In genomic region chr2:61538179-61538919, GRCh38 we compare ENCODE assay signal across 1 cellular context.
A peak's percentile ranks its signal among the peaks of the same experiment; 100 is the strongest.
TF ChIP-seq lines count a peak whose summit lies in the region.

Gene XPO1 (minus strand): TSS chr2:61538356. CDS start chr2:61533897, 4,459 bp downstream.

TF ChIP-seq in HEK293, 187 proteins besides CTCF, POLR2A, EP300 and RAD21 (continued from another document and continues in another):
- TF ChIP-seq ZBTB44 (tag by site-specific recombination; IDR thresholded peaks at IDR 0.05): peak; percentile 90
- no peak for TF ChIP-seq ELK4 (IDR thresholded peaks at IDR 0.05; ENCODE audit: borderline replicate concordance, low read depth, low read length)
- no peak for TF ChIP-seq ZFP37 (tag by site-specific recombination; IDR thresholded peaks at IDR 0.05)
- TF ChIP-seq FEZF1 (tag by site-specific recombination; IDR thresholded peaks at IDR 0.05): no peak
- no peak for TF ChIP-seq ZNF670 (tag by site-specific recombination; IDR thresholded peaks at IDR 0.05; ENCODE audit: low read depth)
- TF ChIP-seq EGR2 (tag by site-specific recombination; IDR thresholded peaks at IDR 0.05; ENCODE audit: low read depth): peak; percentile 72
- no peak for TF ChIP-seq ZNF140 (tag by site-specific recombination; IDR thresholded peaks at IDR 0.05)
- no peak for TF ChIP-seq ZNF529 (tag by site-specific recombination; IDR thresholded peaks at IDR 0.05; ENCODE audit: insufficient replicate concordance)
- TF ChIP-seq ZNF48 (tag by site-specific recombination; IDR thresholded peaks at IDR 0.05): no peak
- peak; percentile 56 for TF ChIP-seq ZNF341 (tag by site-specific recombination; IDR thresholded peaks at IDR 0.05; ENCODE audit: low read depth)
- TF ChIP-seq GLIS1 (tag by site-specific recombination; IDR thresholded peaks at IDR 0.05): peak; percentile 62
- TF ChIP-seq ZNF629 (tag by site-specific recombination; IDR thresholded peaks at IDR 0.05): peak; percentile 38; the same call in 1 of the 2 replicates
- TF ChIP-seq ZNF221 (tag by site-specific recombination; IDR thresholded peaks at IDR 0.05; ENCODE audit: borderline replicate concordance): no peak
- no peak for TF ChIP-seq ZNF211 (tag by site-specific recombination; IDR thresholded peaks at IDR 0.05; ENCODE audit: low read depth)
- TF ChIP-seq PATZ1 (tag by site-specific recombination; IDR thresholded peaks at IDR 0.05): peak; percentile 94
- peak; percentile 81 for TF ChIP-seq ZBTB17 (tag by site-specific recombination; IDR thresholded peaks at IDR 0.05)
- TF ChIP-seq, protein P1, sequence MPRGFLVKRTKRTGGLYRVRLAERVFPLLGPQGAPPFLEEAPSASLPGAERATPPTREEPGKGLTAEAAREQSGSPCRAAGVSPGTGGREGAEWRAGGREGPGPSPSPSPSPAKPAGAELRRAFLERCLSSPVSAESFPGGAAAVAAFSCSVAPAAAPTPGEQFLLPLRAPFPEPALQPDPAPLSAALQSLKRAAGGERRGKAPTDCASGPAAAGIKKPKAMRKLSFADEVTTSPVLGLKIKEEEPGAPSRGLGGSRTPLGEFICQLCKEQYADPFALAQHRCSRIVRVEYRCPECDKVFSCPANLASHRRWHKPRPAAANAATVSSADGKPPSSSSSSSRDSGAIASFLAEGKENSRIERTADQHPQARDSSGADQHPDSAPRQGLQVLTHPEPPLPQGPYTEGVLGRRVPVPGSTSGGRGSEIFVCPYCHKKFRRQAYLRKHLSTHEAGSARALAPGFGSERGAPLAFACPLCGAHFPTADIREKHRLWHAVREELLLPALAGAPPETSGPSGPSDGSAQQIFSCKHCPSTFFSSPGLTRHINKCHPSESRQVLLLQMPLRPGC (tag by site-specific recombination; IDR thresholded peaks at IDR 0.05): no peak
- no peak for TF ChIP-seq ZNF561 (tag by site-specific recombination; IDR thresholded peaks at IDR 0.05; ENCODE audit: borderline replicate concordance)
- TF ChIP-seq YY2 (tag by site-specific recombination; IDR thresholded peaks at IDR 0.05): no peak
- no peak for TF ChIP-seq ZBTB11 (tag by site-specific recombination; conservative IDR thresholded peaks at IDR 0.05; ENCODE audit: low read depth)
- no peak for TF ChIP-seq ZNF560 (tag by site-specific recombination; IDR thresholded peaks at IDR 0.05; ENCODE audit: borderline replicate concordance)
- no peak for TF ChIP-seq ZNF362 (tag by site-specific recombination; IDR thresholded peaks at IDR 0.05)
- no peak for TF ChIP-seq ZFP41 (tag by site-specific recombination; IDR thresholded peaks at IDR 0.05; ENCODE audit: borderline replicate concordance)
- TF ChIP-seq ZNF785 (tag by site-specific recombination; IDR thresholded peaks at IDR 0.05): no peak
- TF ChIP-seq KLF1 (tag by site-specific recombination; IDR thresholded peaks at IDR 0.05): peak; percentile 81
- TF ChIP-seq ZNF121 (tag by site-specific recombination; IDR thresholded peaks at IDR 0.05): no peak
- peak; percentile 88 for TF ChIP-seq ZNF513 (tag by site-specific recombination; IDR thresholded peaks at IDR 0.05)
- TF ChIP-seq ZNF776 (tag by site-specific recombination; IDR thresholded peaks at IDR 0.05; ENCODE audit: borderline replicate concordance): no peak
- peak; percentile 86 for TF ChIP-seq ZBTB26 (tag by site-specific recombination; optimal IDR thresholded peaks at IDR 0.05)
- TF ChIP-seq ZNF585B (tag by site-specific recombination; IDR thresholded peaks at IDR 0.05): no peak
- TF ChIP-seq ZNF133 (tag by site-specific recombination; IDR thresholded peaks at IDR 0.05): no peak
- TF ChIP-seq ZNF433 (tag by site-specific recombination; IDR thresholded peaks at IDR 0.05; ENCODE audit: low read depth): no peak
- 0 out of 2 replicates have a peak, but pooled peaks have one; percentile 23 for TF ChIP-seq ZNF843 (tag by site-specific recombination; IDR thresholded peaks at IDR 0.05)
- no peak for TF ChIP-seq ZNF214 (tag by site-specific recombination; IDR thresholded peaks at IDR 0.05; ENCODE audit: borderline replicate concordance)
- TF ChIP-seq ZNF169 (tag by site-specific recombination; IDR thresholded peaks at IDR 0.05): no peak
- no peak for TF ChIP-seq RBAK (tag by site-specific recombination; IDR thresholded peaks at IDR 0.05)
- no peak for TF ChIP-seq ZNF510 (tag by site-specific recombination; IDR thresholded peaks at IDR 0.05; ENCODE audit: insufficient replicate concordance)
- TF ChIP-seq ZNF175 (tag by site-specific recombination; IDR thresholded peaks at IDR 0.05): no peak
- TF ChIP-seq ZNF777 (tag by site-specific recombination; IDR thresholded peaks at IDR 0.05; ENCODE audit: borderline replicate concordance): no peak
- no peak for TF ChIP-seq ZNF24 (tag by site-specific recombination; IDR thresholded peaks at IDR 0.05)
- TF ChIP-seq ZNF202 (tag by site-specific recombination; IDR thresholded peaks at IDR 0.05; ENCODE audit: borderline replicate concordance): no peak
- TF ChIP-seq ZFHX2 (tag by site-specific recombination; conservative IDR thresholded peaks at IDR 0.05): peak; percentile 74
- TF ChIP-seq ZNF449 (tag by site-specific recombination; IDR thresholded peaks at IDR 0.05): peak; percentile 32; the same call in 1 of the 2 replicates
- TF ChIP-seq GLI4 (tag by site-specific recombination; IDR thresholded peaks at IDR 0.05): no peak
- TF ChIP-seq, protein P2, sequence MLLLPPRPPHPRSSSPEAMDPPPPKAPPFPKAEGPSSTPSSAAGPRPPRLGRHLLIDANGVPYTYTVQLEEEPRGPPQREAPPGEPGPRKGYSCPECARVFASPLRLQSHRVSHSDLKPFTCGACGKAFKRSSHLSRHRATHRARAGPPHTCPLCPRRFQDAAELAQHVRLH (tag by site-specific recombination; IDR thresholded peaks at IDR 0.05): no peak; the same call in 1 of the 2 replicates
- TF ChIP-seq ZSCAN30 (tag by site-specific recombination; IDR thresholded peaks at IDR 0.05): peak; percentile 91
- no peak for TF ChIP-seq ZNF701 (tag by site-specific recombination; IDR thresholded peaks at IDR 0.05)
- no peak for TF ChIP-seq ZSCAN18 (tag by site-specific recombination; IDR thresholded peaks at IDR 0.05)
- no peak for TF ChIP-seq ZNF837 (tag by site-specific recombination; IDR thresholded peaks at IDR 0.05)
- TF ChIP-seq MEIS1 (CRISPR knock-in tag; IDR thresholded peaks at IDR 0.05; ENCODE audit: borderline replicate concordance): no peak
- no peak for TF ChIP-seq ZNF132 (tag by site-specific recombination; IDR thresholded peaks at IDR 0.05; ENCODE audit: borderline replicate concordance)
